2 cellular contexts compared by ENCODE assay signal in genomic region chr20:62931464-62931863, GRCh38.
A peak's percentile ranks its signal among the peaks of the same experiment; 100 is the strongest.
TF ChIP-seq lines count a peak whose summit lies in the region.

No MANE protein-coding gene starts in this region.

TF ChIP-seq in GM12891, 5 proteins besides CTCF, POLR2A, EP300 and RAD21:
- TF ChIP-seq SPI1 (IDR thresholded peaks at IDR 0.05; ENCODE audit: low read depth, low read length) (peak; percentile 51; the same call in 1 of the 2 replicates), PAX5 (IDR thresholded peaks at IDR 0.05; ENCODE audit: insufficient read depth, low read length, severe bottlenecking) (no peak)

TF ChIP-seq in H1, 55 proteins besides CTCF, POLR2A, EP300 and RAD21:
- TF ChIP-seq SP4 (IDR thresholded peaks at IDR 0.05; ENCODE audit: low read length) (no peak), TEAD4 (IDR thresholded peaks at IDR 0.05; ENCODE audit: low read depth, low read length) (0 out of 2 replicates have a peak, but pooled peaks have one; percentile 15)
TF ChIP-seq in H1: peak in this region for 1.
